In the genomic region with DNA sequence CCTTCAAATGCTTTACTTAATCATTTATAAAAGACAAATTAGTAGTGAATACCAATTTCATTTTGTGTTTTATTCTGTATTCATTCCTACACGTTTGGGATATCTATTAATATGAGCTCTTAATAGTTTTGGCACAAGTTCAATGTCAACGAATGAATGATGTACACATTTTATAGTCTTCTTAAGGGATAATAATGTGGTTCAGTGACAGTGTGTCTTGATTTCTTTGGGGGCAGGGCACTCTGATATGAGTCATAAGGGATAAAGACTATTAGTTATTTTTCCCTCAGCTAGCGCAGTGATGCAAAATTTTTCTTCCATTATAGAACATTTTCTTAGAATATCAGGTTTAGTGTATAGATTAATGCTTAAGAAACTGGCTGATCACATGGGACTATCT, we compare ENCODE assay signal across 1 cellular context.
TF ChIP-seq lines count a peak whose summit lies in the region.

No MANE protein-coding gene starts in this region.

TF ChIP-seq in K562, 482 proteins besides CTCF, POLR2A, EP300 and RAD21:
- TF ChIP-seq, protein P1, sequence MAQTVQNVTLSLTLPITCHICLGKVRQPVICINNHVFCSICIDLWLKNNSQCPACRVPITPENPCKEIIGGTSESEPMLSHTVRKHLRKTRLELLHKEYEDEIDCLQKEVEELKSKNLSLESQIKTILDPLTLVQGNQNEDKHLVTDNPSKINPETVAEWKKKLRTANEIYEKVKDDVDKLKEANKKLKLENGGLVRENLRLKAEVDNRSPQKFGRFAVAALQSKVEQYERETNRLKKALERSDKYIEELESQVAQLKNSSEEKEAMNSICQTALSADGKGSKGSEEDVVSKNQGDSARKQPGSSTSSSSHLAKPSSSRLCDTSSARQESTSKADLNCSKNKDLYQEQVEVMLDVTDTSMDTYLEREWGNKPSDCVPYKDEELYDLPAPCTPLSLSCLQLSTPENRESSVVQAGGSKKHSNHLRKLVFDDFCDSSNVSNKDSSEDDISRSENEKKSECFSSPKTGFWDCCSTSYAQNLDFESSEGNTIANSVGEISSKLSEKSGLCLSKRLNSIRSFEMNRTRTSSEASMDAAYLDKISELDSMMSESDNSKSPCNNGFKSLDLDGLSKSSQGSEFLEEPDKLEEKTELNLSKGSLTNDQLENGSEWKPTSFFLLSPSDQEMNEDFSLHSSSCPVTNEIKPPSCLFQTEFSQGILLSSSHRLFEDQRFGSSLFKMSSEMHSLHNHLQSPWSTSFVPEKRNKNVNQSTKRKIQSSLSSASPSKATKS (CRISPR knock-in tag; IDR thresholded peaks at IDR 0.05) = no peak
- TF ChIP-seq, protein P2, sequence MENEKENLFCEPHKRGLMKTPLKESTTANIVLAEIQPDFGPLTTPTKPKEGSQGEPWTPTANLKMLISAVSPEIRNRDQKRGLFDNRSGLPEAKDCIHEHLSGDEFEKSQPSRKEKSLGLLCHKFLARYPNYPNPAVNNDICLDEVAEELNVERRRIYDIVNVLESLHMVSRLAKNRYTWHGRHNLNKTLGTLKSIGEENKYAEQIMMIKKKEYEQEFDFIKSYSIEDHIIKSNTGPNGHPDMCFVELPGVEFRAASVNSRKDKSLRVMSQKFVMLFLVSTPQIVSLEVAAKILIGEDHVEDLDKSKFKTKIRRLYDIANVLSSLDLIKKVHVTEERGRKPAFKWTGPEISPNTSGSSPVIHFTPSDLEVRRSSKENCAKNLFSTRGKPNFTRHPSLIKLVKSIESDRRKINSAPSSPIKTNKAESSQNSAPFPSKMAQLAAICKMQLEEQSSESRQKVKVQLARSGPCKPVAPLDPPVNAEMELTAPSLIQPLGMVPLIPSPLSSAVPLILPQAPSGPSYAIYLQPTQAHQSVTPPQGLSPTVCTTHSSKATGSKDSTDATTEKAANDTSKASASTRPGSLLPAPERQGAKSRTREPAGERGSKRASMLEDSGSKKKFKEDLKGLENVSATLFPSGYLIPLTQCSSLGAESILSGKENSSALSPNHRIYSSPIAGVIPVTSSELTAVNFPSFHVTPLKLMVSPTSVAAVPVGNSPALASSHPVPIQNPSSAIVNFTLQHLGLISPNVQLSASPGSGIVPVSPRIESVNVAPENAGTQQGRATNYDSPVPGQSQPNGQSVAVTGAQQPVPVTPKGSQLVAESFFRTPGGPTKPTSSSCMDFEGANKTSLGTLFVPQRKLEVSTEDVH (IDR thresholded peaks at IDR 0.05; ENCODE audit: low read depth, partially characterized antibody) = no peak
- TF ChIP-seq MTF1 (CRISPR knock-in tag; IDR thresholded peaks at IDR 0.05; ENCODE audit: borderline replicate concordance) (no peak), NR2C1 (IDR thresholded peaks at IDR 0.05) (no peak), NR2C1 (tag; IDR thresholded peaks at IDR 0.05) (no peak), ZNF384 (IDR thresholded peaks at IDR 0.05; ENCODE audit: low read depth, low read length) (no peak), ZC3H4 (CRISPR knock-in tag; IDR thresholded peaks at IDR 0.05; ENCODE audit: borderline replicate concordance) (no peak), NFE2 (IDR thresholded peaks at IDR 0.05; ENCODE audit: low read depth) (no peak), POU5F1 (IDR thresholded peaks at IDR 0.05; ENCODE audit: borderline replicate concordance, low read depth, low read length, partially characterized antibody) (no peak), NEUROD1 (IDR thresholded peaks at IDR 0.05; ENCODE audit: borderline replicate concordance, low read depth, low read length, partially characterized antibody) (no peak), FOSL1 (tag; conservative IDR thresholded peaks at IDR 0.05) (0 out of 2 replicates have a peak, but pooled peaks have one; percentile 41), MLX (CRISPR knock-in tag; conservative IDR thresholded peaks at IDR 0.05) (no peak), JUND (IDR thresholded peaks at IDR 0.05; ENCODE audit: borderline replicate concordance, low read depth, low read length) (no peak), JUND (tag; IDR thresholded peaks at IDR 0.05; ENCODE audit: borderline replicate concordance, low read depth, low read length) (peak; percentile 57; the same call in 1 of the 3 replicates), HDAC2 (IDR thresholded peaks at IDR 0.05) (no peak)
- TF ChIP-seq, protein P3, sequence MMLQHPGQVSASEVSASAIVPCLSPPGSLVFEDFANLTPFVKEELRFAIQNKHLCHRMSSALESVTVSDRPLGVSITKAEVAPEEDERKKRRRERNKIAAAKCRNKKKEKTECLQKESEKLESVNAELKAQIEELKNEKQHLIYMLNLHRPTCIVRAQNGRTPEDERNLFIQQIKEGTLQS (IDR thresholded peaks at IDR 0.05) = peak; percentile 33; the same call in 1 of the 2 replicates
- TF ChIP-seq, protein P3 (CRISPR knock-in tag; conservative IDR thresholded peaks at IDR 0.05) = no peak
